Comparison of ENCODE assay signal across 2 cellular contexts in genomic region chr16:57755726-57756423, GRCh38.
TF ChIP-seq lines count a peak whose summit lies in the region.

No MANE protein-coding gene starts in this region.

TF ChIP-seq in GM23338, 12 proteins besides CTCF, POLR2A, EP300 and RAD21 (continued from another document):
- TF ChIP-seq ZNF462 (CRISPR knock-in tag; IDR thresholded peaks at IDR 0.05) = no peak

TF ChIP-seq in SK-N-SH, 30 proteins besides CTCF, POLR2A, EP300 and RAD21 (continued from another document):
- TF ChIP-seq REST (IDR thresholded peaks at IDR 0.05; ENCODE audit: low read depth, low read length) = no peak
- no peak for TF ChIP-seq SIN3A (IDR thresholded peaks at IDR 0.05; ENCODE audit: borderline replicate concordance, low read depth, low read length)
- no peak for TF ChIP-seq MXI1 (IDR thresholded peaks at IDR 0.05; ENCODE audit: low read depth, low read length)
- TF ChIP-seq SMC3 (IDR thresholded peaks at IDR 0.05; ENCODE audit: low read depth, low read length) = no peak
- TF ChIP-seq FOXJ3 (CRISPR knock-in tag; IDR thresholded peaks at IDR 0.05) = no peak
- no peak for TF ChIP-seq CHD2 (IDR thresholded peaks at IDR 0.05; ENCODE audit: low read length, partially characterized antibody)
